ENCODE assay signal across 16 cellular contexts in the genomic region with DNA sequence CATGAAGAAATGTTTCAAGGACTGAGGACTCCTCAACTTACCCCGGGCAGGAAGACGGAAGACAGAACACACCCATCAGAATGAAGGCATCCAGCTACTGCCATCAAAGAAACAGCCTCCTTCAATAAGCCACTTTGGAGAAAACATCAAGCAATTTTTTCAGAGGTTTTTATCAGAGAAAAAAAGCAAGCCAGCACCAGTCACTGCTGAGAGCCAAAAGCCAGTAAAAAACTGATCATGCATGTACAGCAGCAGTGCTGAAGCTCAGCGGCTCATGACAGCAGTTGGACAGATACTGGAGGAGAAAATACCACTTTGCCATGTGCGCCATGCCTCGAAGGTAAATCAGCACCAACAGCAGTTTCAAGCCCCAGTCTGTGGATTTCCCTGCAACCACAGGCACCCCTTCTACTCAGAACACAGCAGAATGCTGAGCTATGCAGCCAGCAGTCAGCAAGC. TPM values are rescaled to one million over a fixed set of nuclear protein-coding genes. Genes with fewer than 3 reads are reported as not detected.
DNase-seq lines count a peak whose midpoint lies in the region; TF ChIP-seq lines count a peak whose summit lies in the region.
"Had no signal": no experiment of that assay in that cellular context is flagged by ENCODE, and none has a peak within 500 bp of the region (broad histone marks: within the 10 kb centered on the region; RNA-seq: fewer than 3 reads in every experiment).

No MANE protein-coding gene starts in this region.

- H3K79me2 ChIP-seq in OCI-LY7 (ENCODE audit: insufficient read depth, low read depth, low read length), result no peaks in the 10 kb centered on the region

- POLR2A ChIA-PET in CD8-positive, alpha-beta memory T cell (lab: Charles Lee), result no interaction called here
- POLR2A ChIA-PET in OCI-LY7 (lab: Charles Lee), result no interaction called here

- no peak overlapping the region for H3K27ac Mint-ChIP-seq in activated T-cell treated with anti-CD3 and anti-CD28 coated beads, Interleukin-2, amount 50 U/mL, for 24 hours
- peak overlapping the region in 7 of 8 donors; percentile 3 to 84 (median 37) for H3K27ac Mint-ChIP-seq in CD8-positive, alpha-beta memory T cell
- H3K27ac Mint-ChIP-seq in osteocyte (ENCODE audit: unreplicated experiment), result no peak overlapping the region
- no peak overlapping the region for H3K27ac Mint-ChIP-seq in endothelial cell (ENCODE audit: unreplicated experiment)

- H2AFZ ChIP-seq in OCI-LY7 (ENCODE audit: low read length), result no peak overlapping the region

- no peaks in the 10 kb centered on the region for H3K36me3 Mint-ChIP-seq in activated T-cell treated with anti-CD3 and anti-CD28 coated beads, Interleukin-2, amount 50 U/mL, for 24 hours (ENCODE audit: low read depth)
- H3K36me3 Mint-ChIP-seq in CD8-positive, alpha-beta memory T cell, result no peaks in the 10 kb centered on the region
- H3K36me3 Mint-ChIP-seq in osteocyte (ENCODE audit: unreplicated experiment) (no peaks in the 10 kb centered on the region), endothelial cell (ENCODE audit: low read depth, unreplicated experiment) (no peaks in the 10 kb centered on the region)

- CTCF ChIA-PET in CD8-positive, alpha-beta memory T cell (lab: Charles Lee), result interaction anchor here (1.1 to 1.2 kb wide), 2 partner anchors 66 to 116 kb away, joined by 3 read pairs; no protein-coding TSS in a partner anchor
- CTCF ChIA-PET in OCI-LY7 (lab: Charles Lee; ENCODE audit: unreplicated experiment), result no interaction called here

- DNase-seq in activated T-cell treated with anti-CD3 and anti-CD28 coated beads, Interleukin-2, amount 50 U/mL, for 1 hour, result peak; percentile 39
- DNase-seq in activated T-cell treated with anti-CD3 and anti-CD28 coated beads, Interleukin-2, amount 50 U/mL, for 24 hours, result no peak
- DNase-seq in CD8-positive, alpha-beta memory T cell, result peak in 2 of 5 donors; percentile 45 to 55
- DNase-seq in OCI-LY7 (ENCODE audit: low spot score) (peak; percentile 9), glomerular visceral epithelial cell (ENCODE audit: extremely low spot score) (peak; percentile 33), erythroblast (lab: John Stamatoyannopoulos, UW) (no peak), osteocyte (ENCODE audit: extremely low spot score, unreplicated experiment) (no peak), endothelial cell (ENCODE audit: low spot score) (no peak)
- DNase-seq: H7; islet precursor cell; right lobe of liver; stimulated activated CD8-positive, alpha-beta memory T cell treated with anti-CD3 and anti-CD28 coated beads, Interleukin-4, amount 100 ng/mL, for 48 hours; T1000 had no signal

- H3K27ac ChIP-seq in CD8-positive, alpha-beta memory T cell (ENCODE audit: low read depth, low read length), result no peak overlapping the region
- no peak overlapping the region for H3K27ac ChIP-seq in OCI-LY7 (ENCODE audit: low read depth, low read length, poor library complexity, severe bottlenecking)
- H3K27ac ChIP-seq: neutrophil, right lobe of liver, SJCRH30 had no signal

- no peak overlapping the region for H3K4me3 Mint-ChIP-seq in activated T-cell treated with anti-CD3 and anti-CD28 coated beads, Interleukin-2, amount 50 U/mL, for 24 hours
- peak overlapping the region in 5 of 7 donors; percentile 12 to 54 (median 23) for H3K4me3 Mint-ChIP-seq in CD8-positive, alpha-beta memory T cell
- H3K4me3 Mint-ChIP-seq in osteocyte (ENCODE audit: unreplicated experiment), result no peak overlapping the region
- no peak overlapping the region for H3K4me3 Mint-ChIP-seq in endothelial cell (ENCODE audit: unreplicated experiment)

- no peak overlapping the region for H3K4me3 ChIP-seq in CD8-positive, alpha-beta memory T cell (ENCODE audit: low read length)
- no peak overlapping the region for H3K4me3 ChIP-seq in OCI-LY7 (ENCODE audit: low read depth, low read length, poor library complexity, severe bottlenecking)
- H3K4me3 ChIP-seq: right lobe of liver, SJCRH30 had no signal

- peaks cover 27% of the 10 kb centered on the region for H3K4me1 ChIP-seq in CD8-positive, alpha-beta memory T cell (ENCODE audit: insufficient read depth, low read length)
- H3K4me1 ChIP-seq in OCI-LY7 (ENCODE audit: insufficient read depth, low read length, poor library complexity, severe bottlenecking), result no peaks in the 10 kb centered on the region
- H3K4me1 ChIP-seq: right lobe of liver, SJCRH30 had no signal

- H3K4me1 Mint-ChIP-seq in activated T-cell treated with anti-CD3 and anti-CD28 coated beads, Interleukin-2, amount 50 U/mL, for 24 hours (ENCODE audit: low read depth), result peaks cover 45% of the 10 kb centered on the region
- H3K4me1 Mint-ChIP-seq in CD8-positive, alpha-beta memory T cell, result peaks cover 26 to 33% (median 32%) of the 10 kb centered on the region in 3 donors
- H3K4me1 Mint-ChIP-seq in osteocyte (ENCODE audit: unreplicated experiment) (no peaks in the 10 kb centered on the region), endothelial cell (ENCODE audit: unreplicated experiment) (peaks cover 7% of the 10 kb centered on the region)

- no peak for TF ChIP-seq POLR2A in erythroblast (IDR thresholded peaks at IDR 0.05; ENCODE audit: low read length)

- H3K9me3 Mint-ChIP-seq in activated T-cell treated with anti-CD3 and anti-CD28 coated beads, Interleukin-2, amount 50 U/mL, for 24 hours, result no peaks in the 10 kb centered on the region
- no peaks in the 10 kb centered on the region for H3K9me3 Mint-ChIP-seq in CD8-positive, alpha-beta memory T cell
- H3K9me3 Mint-ChIP-seq in osteocyte (ENCODE audit: unreplicated experiment) (no peaks in the 10 kb centered on the region), endothelial cell (ENCODE audit: unreplicated experiment) (no peaks in the 10 kb centered on the region)

- no TSS peak for BruUV-seq in OCI-LY7 (replicated peaks; lab: Mats Ljungman, UMichigan)

- intact Hi-C loops in OCI-LY7 (cut with micrococcal nuclease; ENCODE audit: unreplicated experiment), result no loop called here

- no peak overlapping the region for H3K4me2 ChIP-seq in OCI-LY7 (ENCODE audit: low read length)

- H3K36me3 ChIP-seq in CD8-positive, alpha-beta memory T cell (ENCODE audit: insufficient read depth, low read length), result no peaks in the 10 kb centered on the region
- no peaks in the 10 kb centered on the region for H3K36me3 ChIP-seq in OCI-LY7 (ENCODE audit: insufficient read depth, low read length)
- H3K36me3 ChIP-seq: neutrophil, right lobe of liver, SJCRH30 had no signal

- no peaks in the 10 kb centered on the region for H3K9me2 ChIP-seq in OCI-LY7 (ENCODE audit: insufficient read depth, low read length)

- no peak for TF ChIP-seq CTCF in OCI-LY7 (conservative IDR thresholded peaks at IDR 0.05; ENCODE audit: low read length)
- no peak for TF ChIP-seq CTCF in osteocyte (IDR thresholded peaks at IDR 0.05)
- no peak for TF ChIP-seq CTCF in endothelial cell (IDR thresholded peaks at IDR 0.05; ENCODE audit: unreplicated experiment)

- no peaks in the 10 kb centered on the region for H3K9me3 ChIP-seq in CD8-positive, alpha-beta memory T cell (ENCODE audit: low read length)
- H3K9me3 ChIP-seq in OCI-LY7 (ENCODE audit: low read length), result no peaks in the 10 kb centered on the region
- H3K9me3 ChIP-seq: neutrophil, right lobe of liver, SJCRH30 had no signal

- no peaks in the 10 kb centered on the region for H3K27me3 Mint-ChIP-seq in activated T-cell treated with anti-CD3 and anti-CD28 coated beads, Interleukin-2, amount 50 U/mL, for 24 hours
- H3K27me3 Mint-ChIP-seq in CD8-positive, alpha-beta memory T cell, result no peaks in the 10 kb centered on the region
- H3K27me3 Mint-ChIP-seq in osteocyte (ENCODE audit: unreplicated experiment) (peaks cover 61% of the 10 kb centered on the region), endothelial cell (ENCODE audit: unreplicated experiment) (peaks cover 3% of the 10 kb centered on the region)

- H3K27me3 ChIP-seq in CD8-positive, alpha-beta memory T cell (ENCODE audit: insufficient read depth, low read length, poor library complexity, severe bottlenecking), result no peaks in the 10 kb centered on the region
- H3K27me3 ChIP-seq: right lobe of liver, SJCRH30 had no signal

- H4K20me1 ChIP-seq in OCI-LY7 (ENCODE audit: insufficient read depth, low read length), result no peaks in the 10 kb centered on the region

RNA-seq across cellular contexts. Expression of a gene that starts 10.1 kb away (rescaled TPM):
- 1 to 10 TPM; 8.8 to 9.0 TPM for total RNA-seq in CD8-positive, alpha-beta memory T cell
- 4.0 TPM for polyA plus RNA-seq in CD8-positive, alpha-beta memory T cell
- total RNA-seq in OCI-LY7 (2014; rRNA removed; shearing (Covaris generic)), result 9.7 and 10.1 TPM in 2 replicates
- total RNA-seq in OCI-LY7 (2022) (8.0 and 9.4 TPM in 2 replicates), osteocyte (9.5 and 11.5 TPM in 2 replicates), endothelial cell (ENCODE audit: unreplicated experiment) (12.4 TPM)

RNA-seq across cellular contexts. Expression of a gene that starts 59.4 kb away (rescaled TPM):
- total RNA-seq in CD8-positive, alpha-beta memory T cell, result 10 to 100 TPM; 54.6 to 56.5 TPM
- polyA plus RNA-seq in CD8-positive, alpha-beta memory T cell, result 134 TPM
- total RNA-seq in OCI-LY7 (2014; rRNA removed; shearing (Covaris generic)), result 20.6 and 22.1 TPM in 2 replicates
- 22.9 and 28.1 TPM in 2 replicates for total RNA-seq in OCI-LY7 (2022)
- not detected in 2 replicates for total RNA-seq in osteocyte
- 1.1 TPM for total RNA-seq in endothelial cell (ENCODE audit: unreplicated experiment)
- total RNA-seq: fibroblast of lung had no signal
- polyA plus RNA-seq: fibroblast of lung had no signal

Comparison
In these comparisons a context has a peak if more than half of its experiments do, and no peak if none do; other contexts are left out.
1. DNase-seq: peak in activated T-cell treated with anti-CD3 and anti-CD28 coated beads, Interleukin-2, amount 50 U/mL, for 1 hour (single experiment), OCI-LY7 (single experiment) and glomerular visceral epithelial cell (single experiment); none in activated T-cell treated with anti-CD3 and anti-CD28 coated beads, Interleukin-2, amount 50 U/mL, for 24 hours (single experiment), erythroblast (0 of 2), osteocyte (single experiment) and endothelial cell (single experiment).
2. H3K27ac Mint-ChIP-seq: peak in CD8-positive, alpha-beta memory T cell (7 of 8); none in activated T-cell treated with anti-CD3 and anti-CD28 coated beads, Interleukin-2, amount 50 U/mL, for 24 hours (single experiment), osteocyte (single experiment) and endothelial cell (single experiment).
3. H3K4me3 Mint-ChIP-seq: peak in CD8-positive, alpha-beta memory T cell (5 of 7); none in activated T-cell treated with anti-CD3 and anti-CD28 coated beads, Interleukin-2, amount 50 U/mL, for 24 hours (single experiment), osteocyte (single experiment) and endothelial cell (single experiment).
4. RNA of a gene that starts 59.4 kb away (total RNA-seq): 54.6 to 56.5 TPM in CD8-positive, alpha-beta memory T cell and 20.6 to 28.1 TPM in OCI-LY7; 1.1 TPM in endothelial cell (single experiment) and not detected in osteocyte; every median in the first group is over 10 times any median in the second.